In the genomic region with DNA sequence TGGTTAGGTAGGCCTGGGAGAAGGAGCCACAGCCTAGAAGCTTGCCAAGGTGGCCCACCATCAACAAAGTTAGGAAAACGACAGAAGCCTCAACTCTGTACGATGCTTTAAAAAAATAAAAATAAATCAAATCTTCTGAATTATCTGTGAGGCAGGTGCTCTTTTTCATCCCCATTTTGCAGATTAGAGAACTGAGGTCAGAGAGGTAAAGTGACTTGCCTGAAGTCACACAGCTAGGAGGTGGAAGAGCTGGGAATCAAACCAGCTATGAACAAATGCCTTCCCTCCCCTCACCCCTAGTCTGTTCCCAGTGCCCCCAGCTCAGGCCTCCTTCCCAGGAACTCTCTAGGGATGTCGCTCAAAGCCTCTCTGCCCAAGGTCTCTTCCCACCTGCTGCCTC, we compare ENCODE assay signal across 18 cellular contexts. TPM values are rescaled to one million over a fixed set of nuclear protein-coding genes. Genes with fewer than 3 reads are reported as not detected.
DNase-seq lines count a peak whose midpoint lies in the region; ATAC-seq and TF ChIP-seq lines count a peak whose summit lies in the region.
"Had no signal": no experiment of that assay in that cellular context is flagged by ENCODE, and none has a peak within 500 bp of the region (broad histone marks: within the 10 kb centered on the region; RNA-seq: fewer than 3 reads in every experiment).

No MANE protein-coding gene starts in this region.

- no peak overlapping the region for H2AFZ ChIP-seq in mesenchymal stem cell (ENCODE audit: low read depth, low read length)

- H3K4me1 Mint-ChIP-seq in stimulated activated memory B cell treated with anti-CD40 and anti-IgM and Interleukin-4, amounts not matched to agents 10 μg/mL and 1 μg/mL and 100 μg/mL, for 72 hours: peaks cover 8% of the 10 kb centered on the region

- H3K79me1 ChIP-seq in mesenchymal stem cell (replicated peaks; ENCODE audit: low read length, poor library complexity, severe bottlenecking): peaks cover 10% of the 10 kb centered on the region

- no peak overlapping the region for H3K27ac Mint-ChIP-seq in stimulated activated memory B cell treated with anti-CD40 and anti-IgM and Interleukin-4, amounts not matched to agents 10 μg/mL and 1 μg/mL and 100 μg/mL, for 72 hours
- H3K27ac Mint-ChIP-seq: CD4-positive, alpha-beta memory T cell had no signal

- no peak overlapping the region for H2BK12ac ChIP-seq in mesenchymal stem cell (ENCODE audit: low read length in 2 of 2)

- peaks cover 58% of the 10 kb centered on the region for H3K36me3 ChIP-seq in left ventricle myocardium inferior
- H3K36me3 ChIP-seq in RWPE2 (ENCODE audit: low read depth): peaks cover 77% of the 10 kb centered on the region
- H3K36me3 ChIP-seq in mesenchymal stem cell (ENCODE audit: control insufficient read depth in 1 of 2, insufficient read depth in 2 of 2, low read depth in 1 of 2, low read length in 2 of 2): peaks cover 47 to 86% of the 10 kb centered on the region in 2 experiments

- H3K4me2 ChIP-seq in mesenchymal stem cell (ENCODE audit: low read length, poor library complexity, severe bottlenecking): no peak overlapping the region

- H3K4me3 ChIP-seq in left ventricle myocardium inferior (no peak overlapping the region), RWPE2 (ENCODE audit: severe bottlenecking) (no peak overlapping the region), mesenchymal stem cell (ENCODE audit: insufficient read depth in 1 of 2, low read depth in 1 of 2, low read length in 2 of 2) (no peak overlapping the region)
- H3K4me3 ChIP-seq: HAP-1 had no signal

- DNase-seq in left ventricle myocardium inferior (no peak), Right ventricle myocardium superior (no peak), RWPE2 (ENCODE audit: low spot score) (peak; percentile 13), mesenchymal stem cell (no peak), activated gamma-delta T cell treated with Interleukin-2 at 50 U/mL for 16 hours (no peak), HCEC 1CT (no peak)
- DNase-seq: CD4-positive, alpha-beta memory T cell; DMS153; GF-D8; KBM-7; NCI-H1105 treated with DMSO at 0.1 percent for 48 hours; NCI-H187; NCI-H2107; NCI-H510A; NCI-H748 treated with DMSO at 0.1 percent for 48 hours; NK-92 treated with Interleukin-12 subunit alpha and Interleukin-12 subunit beta, amount 100 ng/mL, for 24 hours had no signal

- WGBS in mesenchymal stem cell: 100% methylated on average over 1 of the region's 3 CpGs

- intact Hi-C loops in left ventricle myocardium inferior (cut with micrococcal nuclease): no loop called here
- intact Hi-C loops in Right ventricle myocardium superior (cut with DNase I): no loop called here

- no peaks in the 10 kb centered on the region for H3K9me3 Mint-ChIP-seq in stimulated activated memory B cell treated with anti-CD40 and anti-IgM and Interleukin-4, amounts not matched to agents 10 μg/mL and 1 μg/mL and 100 μg/mL, for 72 hours
- H3K9me3 Mint-ChIP-seq: CD4-positive, alpha-beta memory T cell had no signal

- H3K18ac ChIP-seq in mesenchymal stem cell (ENCODE audit: low read depth in 1 of 2, low read length in 2 of 2): no peak overlapping the region

- no peak overlapping the region for H3K9ac ChIP-seq in mesenchymal stem cell (ENCODE audit: low read length)

- no peaks in the 10 kb centered on the region for H3K36me3 Mint-ChIP-seq in stimulated activated memory B cell treated with anti-CD40 and anti-IgM and Interleukin-4, amounts not matched to agents 10 μg/mL and 1 μg/mL and 100 μg/mL, for 72 hours
- H3K36me3 Mint-ChIP-seq: CD4-positive, alpha-beta memory T cell had no signal

- H3K4ac ChIP-seq in mesenchymal stem cell (ENCODE audit: low read depth in 1 of 2, low read length in 2 of 2): no peak overlapping the region

- peak overlapping the region; percentile 80 for H3K27ac ChIP-seq in left ventricle myocardium inferior (replicated peaks)
- H3K27ac ChIP-seq in RWPE2 (ENCODE audit: poor library complexity, severe bottlenecking): no peak overlapping the region
- H3K27ac ChIP-seq in mesenchymal stem cell (ENCODE audit: low read length, poor library complexity, severe bottlenecking): peak overlapping the region; percentile 3

- H3K14ac ChIP-seq in mesenchymal stem cell (ENCODE audit: low read length in 2 of 2): no peak overlapping the region

- no peak overlapping the region for H2BK15ac ChIP-seq in mesenchymal stem cell (ENCODE audit: low read depth, poor library complexity, severe bottlenecking)

- no peak overlapping the region for H2BK5ac ChIP-seq in mesenchymal stem cell (ENCODE audit: low read depth, low read length, poor library complexity, severe bottlenecking)

- H3K23ac ChIP-seq in mesenchymal stem cell (ENCODE audit: low read length in 2 of 2): no peak overlapping the region

- H4K8ac ChIP-seq in mesenchymal stem cell (ENCODE audit: low read length): no peak overlapping the region

- H3K4me3 Mint-ChIP-seq in stimulated activated memory B cell treated with anti-CD40 and anti-IgM and Interleukin-4, amounts not matched to agents 10 μg/mL and 1 μg/mL and 100 μg/mL, for 72 hours: no peak overlapping the region
- H3K4me3 Mint-ChIP-seq: CD4-positive, alpha-beta memory T cell had no signal

- peaks cover 51% of the 10 kb centered on the region for H3K4me1 ChIP-seq in left ventricle myocardium inferior
- peaks cover 17% of the 10 kb centered on the region for H3K4me1 ChIP-seq in RWPE2 (ENCODE audit: insufficient read depth, poor library complexity, severe bottlenecking)
- H3K4me1 ChIP-seq in mesenchymal stem cell (ENCODE audit: control insufficient read depth, insufficient read depth, low read depth, low read length): peaks cover 40% of the 10 kb centered on the region
- H3K4me1 ChIP-seq: HAP-1 had no signal

- H3K9me3 ChIP-seq in left ventricle myocardium inferior (replicated peaks) (no peaks in the 10 kb centered on the region), RWPE2 (ENCODE audit: severe bottlenecking) (no peaks in the 10 kb centered on the region), mesenchymal stem cell (ENCODE audit: control insufficient read depth, low read length) (no peaks in the 10 kb centered on the region)
- H3K9me3 ChIP-seq: HAP-1 had no signal

- ATAC-seq in Right ventricle myocardium superior (ENCODE audit: poor library complexity) (no peak), RWPE2 (ENCODE audit: low read depth) (no peak)
- no peak for ATAC-seq in stimulated activated memory B cell treated with anti-CD40 and anti-IgM and Interleukin-4, amounts not matched to agents 10 μg/mL and 1 μg/mL and 100 μg/mL, for 72 hours

- H4K91ac ChIP-seq in mesenchymal stem cell (ENCODE audit: low read length): no peak overlapping the region

- TF ChIP-seq CTCF in left ventricle myocardium inferior (IDR thresholded peaks at IDR 0.05; ENCODE audit: borderline replicate concordance) (no peak), RWPE2 (IDR thresholded peaks at IDR 0.05; ENCODE audit: poor library complexity, severe bottlenecking) (no peak)

- H2BK120ac ChIP-seq in mesenchymal stem cell (ENCODE audit: low read depth, low read length): no peak overlapping the region

- peaks cover 82% of the 10 kb centered on the region for H3K27me3 Mint-ChIP-seq in stimulated activated memory B cell treated with anti-CD40 and anti-IgM and Interleukin-4, amounts not matched to agents 10 μg/mL and 1 μg/mL and 100 μg/mL, for 72 hours

- no peaks in the 10 kb centered on the region for H3K27me3 ChIP-seq in left ventricle myocardium inferior (ENCODE audit: low read depth)
- no peaks in the 10 kb centered on the region for H3K27me3 ChIP-seq in RWPE2 (ENCODE audit: insufficient read depth, poor library complexity, severe bottlenecking)
- H3K27me3 ChIP-seq in mesenchymal stem cell (ENCODE audit: control insufficient read depth in 1 of 2, insufficient read depth in 1 of 2, low read length in 2 of 2): peaks cover 0 to 49% of the 10 kb centered on the region in 2 experiments

- H2AK5ac ChIP-seq in mesenchymal stem cell (ENCODE audit: low read length, severe bottlenecking): no peak overlapping the region

RNA-seq across cellular contexts. Expression of gene EPHA2, which starts 30.4 kb away (rescaled TPM):
- 9.6 TPM for total RNA-seq in left ventricle myocardium inferior
- total RNA-seq in Right ventricle myocardium superior: 7.3 TPM
- polyA plus RNA-seq in mesenchymal stem cell (2013, experiment 1 of 2): 31.9 TPM
- polyA plus RNA-seq in mesenchymal stem cell (2013, experiment 2 of 2): 31.0 TPM
- total RNA-seq: CD4-positive, alpha-beta memory T cell had no signal
- polyA plus RNA-seq: CD4-positive, alpha-beta memory T cell had no signal

RNA-seq across cellular contexts. Expression of gene FAM131C, which starts 52.0 kb away (rescaled TPM):
- total RNA-seq in left ventricle myocardium inferior: 5.4 TPM
- total RNA-seq in Right ventricle myocardium superior: 4.5 TPM
- 0.37 TPM for polyA plus RNA-seq in mesenchymal stem cell (2013, experiment 1 of 2)
- polyA plus RNA-seq in mesenchymal stem cell (2013, experiment 2 of 2): 0.44 TPM
- total RNA-seq: CD4-positive, alpha-beta memory T cell had no signal
